In genomic region chr19:46313540-46314469, GRCh38 we compare ENCODE assay signal across 3 cellular contexts. TPM values are rescaled to one million over a fixed set of nuclear protein-coding genes. Genes with fewer than 3 reads are reported as not detected.
"Had no signal": no experiment of that assay in that cellular context is flagged by ENCODE, and none has a peak within 500 bp of the region (broad histone marks: within the 10 kb centered on the region; RNA-seq: fewer than 3 reads in every experiment).

No MANE protein-coding gene starts in this region.

RNA-seq across cellular contexts. Expression of gene HIF3A, which starts 17.0 kb away (rescaled TPM):
- total RNA-seq: activated CD8-positive, alpha-beta memory T cell treated with anti-CD3 and anti-CD28 coated beads for 36 hours; activated T-helper 2 cell treated with anti-CD3 and anti-CD28 coated beads, Interferon-gamma antibody, Interleukin-2, Interleukin-4, amounts not matched to agents 10 μg/mL and 5 μg/mL and 100 μg/mL, durations not matched to agents 14 hours and 24 hours and 36 hours; T-helper 17 cell had no signal
